In the genomic region with DNA sequence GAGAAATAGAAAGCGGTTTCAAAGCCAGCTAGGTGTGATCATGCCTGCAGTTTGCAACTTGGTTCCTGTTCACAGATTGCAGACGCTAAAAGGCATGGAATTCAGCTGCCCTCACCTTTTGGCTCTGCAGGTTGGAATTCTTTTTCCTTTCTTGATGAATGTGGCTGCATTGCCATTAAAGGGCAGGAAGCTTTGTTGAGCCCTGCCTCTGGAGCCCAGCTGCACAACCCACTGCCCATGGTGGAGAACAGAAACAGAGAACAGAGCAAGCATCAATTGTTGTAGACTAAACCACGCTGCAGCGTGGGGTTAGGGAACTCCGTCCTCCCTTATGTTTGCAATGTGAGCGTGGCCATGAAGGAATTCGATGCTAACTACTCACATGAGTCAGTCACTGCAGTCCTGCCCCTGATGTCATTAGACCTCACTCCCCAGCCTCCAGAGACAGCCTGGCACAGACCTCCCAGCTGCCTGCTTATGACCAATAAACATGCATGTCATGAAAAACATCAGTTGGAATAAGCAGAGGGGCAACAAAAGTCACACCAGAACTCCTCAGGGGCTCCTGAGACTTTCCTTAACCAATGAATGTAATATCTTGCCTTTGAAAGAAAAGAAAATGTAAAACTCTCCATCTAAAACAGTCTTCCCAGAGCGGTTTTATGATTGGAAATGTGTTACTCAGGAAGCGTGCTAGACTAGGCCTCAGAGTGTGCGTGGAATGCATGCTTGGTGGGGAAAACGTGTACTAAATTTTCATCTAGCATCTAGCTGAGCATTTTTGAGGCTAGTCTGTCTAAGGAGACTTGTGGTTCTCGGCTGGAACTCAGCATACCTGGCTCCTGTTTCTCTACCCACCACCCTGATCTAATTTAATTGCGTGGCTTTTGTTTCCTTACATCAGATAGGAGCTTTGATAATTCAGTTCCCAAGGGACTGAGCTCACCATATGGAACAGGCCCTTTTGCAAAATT, we compare ENCODE assay signal across 17 cellular contexts.
A peak's percentile ranks its signal among the peaks of the same experiment; 100 is the strongest.
DNase-seq lines count a peak whose midpoint lies in the region; ATAC-seq and TF ChIP-seq lines count a peak whose summit lies in the region.
"Had no signal": no experiment of that assay in that cellular context is flagged by ENCODE, and none has a peak within 500 bp of the region (broad histone marks: within the 10 kb centered on the region; RNA-seq: fewer than 3 reads in every experiment).

No MANE protein-coding gene starts in this region.

- H3K9me3 Mint-ChIP-seq in glutamatergic neuron (ENCODE audit: unreplicated experiment), result no peaks in the 10 kb centered on the region
- H3K9me3 Mint-ChIP-seq in stimulated activated effector memory CD8-positive, alpha-beta T cell treated with anti-CD3 and anti-CD28 coated beads, Interleukin-12 subunit alpha, Interleukin-12 subunit beta, amount 100 ng/mL, for 72 hours, result no peaks in the 10 kb centered on the region
- H3K9me3 Mint-ChIP-seq: T-helper 1 cell treated with Interleukin-12 subunit alpha and Interleukin-12 subunit beta and Interleukin-4 antibody, amounts not matched to agents 30 μg/mL and 1 μg/mL, for 36 hours had no signal

- TF ChIP-seq CTCF in glutamatergic neuron (IDR thresholded peaks at IDR 0.05; ENCODE audit: partially characterized antibody, unreplicated experiment), result no peak
- TF ChIP-seq CTCF in thyroid gland (IDR thresholded peaks at IDR 0.05), result no peak
- TF ChIP-seq CTCF in left lung (IDR thresholded peaks at IDR 0.05), result no peak

- H3K4me1 ChIP-seq in SJSA1 (replicated peaks) (peaks cover 38% of the 10 kb centered on the region), thyroid gland (peaks cover 5 to 15% of the 10 kb centered on the region in 2 donors), left lung (no peaks in the 10 kb centered on the region)

- H3K27me3 Mint-ChIP-seq in glutamatergic neuron (ENCODE audit: unreplicated experiment), result peaks cover 1% of the 10 kb centered on the region

- no peak overlapping the region for H3K4me3 Mint-ChIP-seq in glutamatergic neuron (ENCODE audit: unreplicated experiment)
- no peak overlapping the region for H3K4me3 Mint-ChIP-seq in stimulated activated effector memory CD8-positive, alpha-beta T cell treated with anti-CD3 and anti-CD28 coated beads, Interleukin-12 subunit alpha, Interleukin-12 subunit beta, amount 100 ng/mL, for 72 hours
- H3K4me3 Mint-ChIP-seq: natural killer cell treated with Interleukin-12 subunit alpha and Interleukin-12 subunit beta and Interleukin-15 and Interleukin-18, amount 100 ng/mL, for 72 hours; T-helper 1 cell treated with Interleukin-12 subunit alpha and Interleukin-12 subunit beta and Interleukin-4 antibody, amounts not matched to agents 30 μg/mL and 1 μg/mL, for 36 hours had no signal

- no peak for TF ChIP-seq POLR2A in thyroid gland (IDR thresholded peaks at IDR 0.05)

- H3K9me3 ChIP-seq in SJSA1 (replicated peaks) (no peaks in the 10 kb centered on the region), thyroid gland (no peaks in the 10 kb centered on the region), left lung (no peaks in the 10 kb centered on the region)

- H3K27me3 ChIP-seq in SJSA1 (replicated peaks), result no peaks in the 10 kb centered on the region
- no peaks in the 10 kb centered on the region for H3K27me3 ChIP-seq in thyroid gland
- H3K27me3 ChIP-seq in left lung, result no peaks in the 10 kb centered on the region

- H3K4me1 Mint-ChIP-seq in glutamatergic neuron (ENCODE audit: low read depth, unreplicated experiment), result peaks cover 20% of the 10 kb centered on the region
- no peaks in the 10 kb centered on the region for H3K4me1 Mint-ChIP-seq in stimulated activated effector memory CD8-positive, alpha-beta T cell treated with anti-CD3 and anti-CD28 coated beads, Interleukin-12 subunit alpha, Interleukin-12 subunit beta, amount 100 ng/mL, for 72 hours

- H3K4me3 ChIP-seq in SJSA1 (no peak overlapping the region), thyroid gland (replicated peaks in 1 of 3) (no peak overlapping the region), left lung (no peak overlapping the region)
- H3K4me3 ChIP-seq: PC-9 had no signal

- H3K36me3 Mint-ChIP-seq in glutamatergic neuron (ENCODE audit: unreplicated experiment), result no peaks in the 10 kb centered on the region
- no peaks in the 10 kb centered on the region for H3K36me3 Mint-ChIP-seq in stimulated activated effector memory CD8-positive, alpha-beta T cell treated with anti-CD3 and anti-CD28 coated beads, Interleukin-12 subunit alpha, Interleukin-12 subunit beta, amount 100 ng/mL, for 72 hours
- H3K36me3 Mint-ChIP-seq: natural killer cell treated with Interleukin-12 subunit alpha and Interleukin-12 subunit beta and Interleukin-15 and Interleukin-18, amount 100 ng/mL, for 72 hours had no signal

- DNase-seq in DMS 273 (lab: John Stamatoyannopoulos, UW; ENCODE audit: unreplicated experiment) (peak; percentile 27), DMS 273 treated with DMSO at 0.1 percent for 48 hours (lab: John Stamatoyannopoulos, UW) (no peak), SJSA1 (ENCODE audit: low read depth in 1 of 2, low spot score in 2 of 2) (peak; percentile 68 to 85), glutamatergic neuron (peak; percentile 47), thyroid gland (no peak), left lung (no peak), NCI-H1930 (lab: John Stamatoyannopoulos, UW) (no peak)
- no peak for DNase-seq in stimulated activated effector memory CD8-positive, alpha-beta T cell treated with anti-CD3 and anti-CD28 coated beads, Interleukin-12 subunit alpha, Interleukin-12 subunit beta, amount 100 ng/mL, for 72 hours (ENCODE audit: low spot score in 2 of 2)
- DNase-seq: activated CD4-positive, alpha-beta T cell treated with anti-CD3 and anti-CD28 coated beads for 48 hours; activated T-cell treated with anti-CD3 and anti-CD28 coated beads, Interleukin-2, amount 50 U/mL, for 48 hours; anterior cingulate cortex; COR-L47; effector CD8-positive, alpha-beta T cell; PC-9 had no signal

- intact Hi-C loops in thyroid gland (cut with DNase I) (no loop called here), left lung (cut with DNase I) (no loop called here)

- WGBS in thyroid gland, 2 donors, result 89 to 91% methylated on average over 13 of the region's 13 CpGs

- H3K27ac ChIP-seq in SJSA1 (peak overlapping the region; percentile 52), thyroid gland (peak overlapping the region in 2 of 3 donors; percentile 13 to 86), left lung (no peak overlapping the region)
- H3K27ac ChIP-seq: 22Rv1, PC-9 had no signal

- H3K36me3 ChIP-seq in SJSA1 (no peaks in the 10 kb centered on the region), thyroid gland (peaks cover 0 to 8% of the 10 kb centered on the region in 2 donors), left lung (no peaks in the 10 kb centered on the region)

- peak overlapping the region; percentile 62 for H3K27ac Mint-ChIP-seq in glutamatergic neuron (ENCODE audit: unreplicated experiment)
- no peak overlapping the region for H3K27ac Mint-ChIP-seq in stimulated activated effector memory CD8-positive, alpha-beta T cell treated with anti-CD3 and anti-CD28 coated beads, Interleukin-12 subunit alpha, Interleukin-12 subunit beta, amount 100 ng/mL, for 72 hours
- H3K27ac Mint-ChIP-seq: natural killer cell treated with Interleukin-12 subunit alpha and Interleukin-12 subunit beta and Interleukin-15 and Interleukin-18, amount 100 ng/mL, for 72 hours; T-helper 1 cell treated with Interleukin-12 subunit alpha and Interleukin-12 subunit beta and Interleukin-4 antibody, amounts not matched to agents 30 μg/mL and 1 μg/mL, for 36 hours had no signal

- no peak for ATAC-seq in left lung
- ATAC-seq in stimulated activated effector memory CD8-positive, alpha-beta T cell treated with anti-CD3 and anti-CD28 coated beads, Interleukin-12 subunit alpha, Interleukin-12 subunit beta, amount 100 ng/mL, for 72 hours, result no peak
- ATAC-seq: natural killer cell treated with Interleukin-12 subunit alpha and Interleukin-12 subunit beta and Interleukin-15 and Interleukin-18, amount 100 ng/mL, for 72 hours had no signal

Comparison
In these comparisons a context has a peak if more than half of its experiments do, and no peak if none do; other contexts are left out.
1. DNase-seq: peak in DMS 273 (single experiment), SJSA1 (2 of 2) and glutamatergic neuron (single experiment); none in DMS 273 treated with DMSO at 0.1 percent for 48 hours (single experiment), thyroid gland (0 of 2), left lung (0 of 2), NCI-H1930 (0 of 2) and stimulated activated effector memory CD8-positive, alpha-beta T cell treated with anti-CD3 and anti-CD28 coated beads, Interleukin-12 subunit alpha, Interleukin-12 subunit beta, amount 100 ng/mL, for 72 hours (0 of 2).
2. H3K27ac ChIP-seq: peak in SJSA1 (single experiment) and thyroid gland (2 of 3); none in left lung (0 of 2).